In genomic region chr16:67935402-67936123, GRCh38 we compare ENCODE assay signal across 8 cellular contexts. TPM values are rescaled to one million over a fixed set of nuclear protein-coding genes. Genes with fewer than 3 reads are reported as not detected.
DNase-seq lines count a peak whose midpoint lies in the region; ATAC-seq and TF ChIP-seq lines count a peak whose summit lies in the region.

No MANE protein-coding gene starts in this region.

- DNase-seq in DMS53 (lab: John Stamatoyannopoulos, UW): peak; percentile 98
- DNase-seq in Jurkat, Clone E6-1 (ENCODE audit: low read depth, low spot score): peak; percentile 95
- DNase-seq in PC-3: peak; percentile 96
- DNase-seq in activated T-cell treated with anti-CD3 and anti-CD28 coated beads, Interleukin-2, amount 50 U/mL, for 24 hours: peak; percentile 95
- DNase-seq in erythroblast (lab: John Stamatoyannopoulos, UW): peak; percentile 92 to 93
- peak; percentile 82 to 93 for DNase-seq in stimulated activated CD8-positive, alpha-beta memory T cell treated with anti-CD3 and anti-CD28 coated beads, Interleukin-4, amount 100 ng/mL, for 4 hours (ENCODE audit: low read depth in 2 of 2, low spot score in 1 of 2)

- peak; percentile 85 for TF ChIP-seq POLR2A in erythroblast (IDR thresholded peaks at IDR 0.05; ENCODE audit: low read length)

- POLR2A ChIA-PET in PC-3 (lab: Charles Lee; ENCODE audit: unreplicated experiment): no interaction called here

- BruUV-seq in PC-3 (replicated peaks; lab: Mats Ljungman, UMichigan): no TSS peak

- H2AFZ ChIP-seq in PC-3 (ENCODE audit: low read length): peak overlapping the region; percentile 92

- no peaks in the 10 kb centered on the region for H3K9me2 ChIP-seq in PC-3 (replicated peaks; ENCODE audit: low read length)

- H3K27me3 ChIP-seq in PC-3 (ENCODE audit: low read length) (no peaks in the 10 kb centered on the region), mucosa of rectum (ENCODE audit: control insufficient read depth in 2 of 2, insufficient read depth in 2 of 2, low read length in 2 of 2) (no peaks in the 10 kb centered on the region)

- H3K4me1 ChIP-seq in PC-3 (ENCODE audit: insufficient read depth, low read length) (peaks cover 14% of the 10 kb centered on the region; the same call in 1 of the 2 replicates), mucosa of rectum (ENCODE audit: control insufficient read depth in 2 of 2, insufficient read depth in 2 of 2, low read length in 2 of 2) (peaks cover 23 to 26% of the 10 kb centered on the region in 2 donors)

- no peaks in the 10 kb centered on the region for H3K27me3 Mint-ChIP-seq in activated T-cell treated with anti-CD3 and anti-CD28 coated beads, Interleukin-2, amount 50 U/mL, for 24 hours

- no peaks in the 10 kb centered on the region for H3K9me3 ChIP-seq in PC-3 (ENCODE audit: low read length)
- no peaks in the 10 kb centered on the region for H3K9me3 ChIP-seq in mucosa of rectum (ENCODE audit: control insufficient read depth in 2 of 2, low read length in 2 of 2)

- H3K27ac ChIP-seq in PC-3 (ENCODE audit: low read length) (peak overlapping the region; percentile 41; the same call in 1 of the 2 replicates), mucosa of rectum (ENCODE audit: low read depth in 2 of 2, low read length in 2 of 2) (peak overlapping the region; percentile 94 to 96)

- peaks cover 31% of the 10 kb centered on the region for H3K79me2 ChIP-seq in PC-3 (ENCODE audit: low read length)

- H3K9ac ChIP-seq in PC-3 (ENCODE audit: low read length): peak overlapping the region; percentile 85
- H3K9ac ChIP-seq in mucosa of rectum (ENCODE audit: low read depth in 1 of 2, low read length in 2 of 2): peak overlapping the region; percentile 98

- CTCF ChIA-PET in PC-3 (lab: Charles Lee): interaction anchor here (0.5 to 1.5 kb wide), 3 partner anchors 70 to 119 kb away, joined by 3 to 9 read pairs (median 3); no protein-coding TSS in a partner anchor

- peak overlapping the region; percentile 84 for H3K4me2 ChIP-seq in PC-3 (ENCODE audit: low read length)

- peaks cover 45% of the 10 kb centered on the region for H3K4me1 Mint-ChIP-seq in activated T-cell treated with anti-CD3 and anti-CD28 coated beads, Interleukin-2, amount 50 U/mL, for 24 hours (ENCODE audit: low read depth)

- H3K27ac Mint-ChIP-seq in activated T-cell treated with anti-CD3 and anti-CD28 coated beads, Interleukin-2, amount 50 U/mL, for 24 hours: peak overlapping the region; percentile 99

- H4K20me1 ChIP-seq in PC-3 (ENCODE audit: low read length): no peaks in the 10 kb centered on the region

- no peaks in the 10 kb centered on the region for H3K9me3 Mint-ChIP-seq in activated T-cell treated with anti-CD3 and anti-CD28 coated beads, Interleukin-2, amount 50 U/mL, for 24 hours

- ATAC-seq in GM21717 (IDR thresholded peaks at IDR 0.05; ENCODE audit: unreplicated experiment): peak; percentile 84
- ATAC-seq in PC-3: peak; percentile 88

- H3K4me3 ChIP-seq in Jurkat, Clone E6-1 (ENCODE audit: low read length): peak overlapping the region; percentile 96
- H3K4me3 ChIP-seq in PC-3 (ENCODE audit: low read length) (peak overlapping the region; percentile 88), mucosa of rectum (ENCODE audit: low read length in 2 of 2) (peak overlapping the region; percentile 95 to 99)

- no peaks in the 10 kb centered on the region for H3F3A ChIP-seq in PC-3 (ENCODE audit: low read length, unreplicated experiment)

- peaks cover 89% of the 10 kb centered on the region for H3K36me3 Mint-ChIP-seq in activated T-cell treated with anti-CD3 and anti-CD28 coated beads, Interleukin-2, amount 50 U/mL, for 24 hours (ENCODE audit: low read depth)

- TF ChIP-seq CTCF in PC-3 (conservative IDR thresholded peaks at IDR 0.05; ENCODE audit: low read depth, low read length): no peak

- intact Hi-C loops in PC-3 (cut with micrococcal nuclease): no loop called here

- no peaks in the 10 kb centered on the region for H3K36me3 ChIP-seq in PC-3 (ENCODE audit: low read depth, low read length)
- H3K36me3 ChIP-seq in mucosa of rectum (ENCODE audit: control insufficient read depth in 2 of 2, insufficient read depth in 2 of 2, low read length in 2 of 2): peaks cover 17 to 38% of the 10 kb centered on the region in 2 donors

- peak overlapping the region; percentile 100 for H3K4me3 Mint-ChIP-seq in activated T-cell treated with anti-CD3 and anti-CD28 coated beads, Interleukin-2, amount 50 U/mL, for 24 hours

RNA-seq across cellular contexts. Expression of gene PSMB10, which starts 1.1 kb away (rescaled TPM):
- polyA plus RNA-seq in Jurkat, Clone E6-1 (2012; ENCODE audit: insufficient read depth, insufficient read length): 97.4 TPM
- 51.3 and 52.0 TPM in 2 replicates for total RNA-seq in PC-3 (2014; rRNA removed)

RNA-seq across cellular contexts. Expression of gene CTRL, which starts 3.9 kb away (rescaled TPM):
- polyA plus RNA-seq in Jurkat, Clone E6-1 (2012; ENCODE audit: insufficient read depth, insufficient read length): 4.8 TPM
- total RNA-seq in PC-3 (2014; rRNA removed): 0.98 and 1.6 TPM in 2 replicates

RNA-seq across cellular contexts. Expression of gene LCAT, which starts 8.4 kb away (rescaled TPM):
- 14.6 TPM for polyA plus RNA-seq in Jurkat, Clone E6-1 (2012; ENCODE audit: insufficient read depth, insufficient read length)
- total RNA-seq in PC-3 (2014; rRNA removed): 3.2 and 4.6 TPM in 2 replicates

RNA-seq across cellular contexts. Expression of gene SLC12A4, which starts 32.9 kb away (rescaled TPM):
- 17.3 TPM for polyA plus RNA-seq in Jurkat, Clone E6-1 (2012; ENCODE audit: insufficient read depth, insufficient read length)
- total RNA-seq in PC-3 (2014; rRNA removed): 29.3 and 33.2 TPM in 2 replicates

RNA-seq across cellular contexts. Expression of gene PSKH1, which starts 42.5 kb away (rescaled TPM):
- 17.4 TPM for polyA plus RNA-seq in Jurkat, Clone E6-1 (2012; ENCODE audit: insufficient read depth, insufficient read length)
- total RNA-seq in PC-3 (2014; rRNA removed): 6.6 and 8.3 TPM in 2 replicates

Comparison
In these comparisons a context has a peak if more than half of its experiments do, and no peak if none do; other contexts are left out.
1. Peak in every context shown above with its lines: DNase-seq, ATAC-seq, H3K4me3 ChIP-seq and H3K27ac ChIP-seq.